ENCODE assay signal across 23 cellular contexts in the genomic region with DNA sequence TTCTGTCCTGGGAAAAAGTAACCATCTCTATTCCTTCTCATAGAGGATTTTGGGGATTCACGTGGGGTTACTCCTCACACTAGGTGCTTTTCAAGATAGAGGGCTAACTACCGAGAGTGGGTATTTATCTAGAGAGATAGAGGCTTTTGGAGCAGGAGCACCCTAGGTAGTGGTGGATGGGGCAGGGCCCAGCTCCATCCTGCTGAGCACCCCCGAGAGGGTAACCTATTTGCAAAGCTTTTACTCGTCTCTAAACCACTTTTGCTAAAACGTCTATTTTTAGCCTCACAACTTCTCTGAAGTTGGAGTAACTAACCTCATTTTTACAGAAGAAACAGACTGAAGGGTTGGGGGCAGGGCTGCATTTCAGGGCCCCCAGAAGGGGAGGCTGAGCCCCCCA. TPM values are rescaled to one million over a fixed set of nuclear protein-coding genes. Genes with fewer than 3 reads are reported as not detected.
A peak's percentile ranks its signal among the peaks of the same experiment; 100 is the strongest.
DNase-seq lines count a peak whose midpoint lies in the region; ATAC-seq and TF ChIP-seq lines count a peak whose summit lies in the region.
"Had no signal": no experiment of that assay in that cellular context is flagged by ENCODE, and none has a peak within 500 bp of the region (broad histone marks: within the 10 kb centered on the region; RNA-seq: fewer than 3 reads in every experiment).

No MANE protein-coding gene starts in this region.

- peak overlapping the region; percentile 67 for H3K4me3 Mint-ChIP-seq in stimulated activated naive CD8-positive, alpha-beta T cell treated with anti-CD3 and anti-CD28 coated beads, Interleukin-15, Interleukin-2, amounts not matched to agents 100 ng/mL and 50 ng/mL, for 24 hours
- H3K4me3 Mint-ChIP-seq in T-cell: peak overlapping the region in 2 of 3 donors; percentile 57 to 63
- peak overlapping the region; percentile 23 for H3K4me3 Mint-ChIP-seq in central memory CD8-positive, alpha-beta T cell
- H3K4me3 Mint-ChIP-seq: activated CD4-positive, alpha-beta T cell treated with anti-CD3 and anti-CD28 coated beads for 36 hours; nephron had no signal

- no peak for DNase-seq in stimulated activated naive CD8-positive, alpha-beta T cell treated with anti-CD3 and anti-CD28 coated beads, Interleukin-15, Interleukin-2, amounts not matched to agents 100 U/mL and 50 U/mL, for 24 hours
- no peak for DNase-seq in T-cell
- DNase-seq in central memory CD8-positive, alpha-beta T cell (ENCODE audit: low spot score in 2 of 2): no peak
- DNase-seq in SK-N-DZ (ENCODE audit: low spot score): no peak
- DNase-seq: activated CD4-positive, alpha-beta T cell treated with anti-CD3 and anti-CD28 coated beads for 36 hours; activated gamma-delta T cell; foreskin keratinocyte; GM23248; left colon; mesendoderm; MG63; NCI-H1436; ovary; PC-9; Right ventricle myocardium superior; spleen; stimulated activated CD4-positive, alpha-beta T cell treated with anti-CD3 and anti-CD28 coated beads, Interleukin-4, amount 100 ng/mL, for 24 hours; stimulated activated naive CD4-positive, alpha-beta T cell treated with Interleukin-2 at 50 U/mL for 16 hours had no signal

- POLR2A ChIA-PET in T-cell (lab: Charles Lee): interaction anchor here in 1 of 2 donors (0.5 to 0.7 kb wide), 3 partner anchors 8 to 16 kb away, joined by 3 to 6 read pairs (median 6); no protein-coding TSS in a partner anchor

- peaks cover 59% of the 10 kb centered on the region for H3K36me3 Mint-ChIP-seq in stimulated activated naive CD8-positive, alpha-beta T cell treated with anti-CD3 and anti-CD28 coated beads, Interleukin-15, Interleukin-2, amounts not matched to agents 100 ng/mL and 50 ng/mL, for 24 hours (ENCODE audit: low read depth)
- peaks cover 41% of the 10 kb centered on the region for H3K36me3 Mint-ChIP-seq in T-cell
- peaks cover 9% of the 10 kb centered on the region for H3K36me3 Mint-ChIP-seq in central memory CD8-positive, alpha-beta T cell (ENCODE audit: insufficient read depth)

- H3K27ac Mint-ChIP-seq in stimulated activated naive CD8-positive, alpha-beta T cell treated with anti-CD3 and anti-CD28 coated beads, Interleukin-15, Interleukin-2, amounts not matched to agents 100 ng/mL and 50 ng/mL, for 24 hours: peak overlapping the region; percentile 76
- peak overlapping the region; percentile 77 to 81 for H3K27ac Mint-ChIP-seq in T-cell
- H3K27ac Mint-ChIP-seq in central memory CD8-positive, alpha-beta T cell (ENCODE audit: low read depth): peak overlapping the region; percentile 46
- H3K27ac Mint-ChIP-seq: nephron had no signal

- CTCF ChIA-PET in T-cell (lab: Charles Lee): interaction anchor here in 1 of 2 donors (0.5 kb wide), 1 partner anchor 497 kb away, joined by 5 read pairs; no protein-coding TSS in a partner anchor

- no peaks in the 10 kb centered on the region for H3K9me3 Mint-ChIP-seq in stimulated activated naive CD8-positive, alpha-beta T cell treated with anti-CD3 and anti-CD28 coated beads, Interleukin-15, Interleukin-2, amounts not matched to agents 100 ng/mL and 50 ng/mL, for 24 hours
- no peaks in the 10 kb centered on the region for H3K9me3 Mint-ChIP-seq in T-cell
- no peaks in the 10 kb centered on the region for H3K9me3 Mint-ChIP-seq in central memory CD8-positive, alpha-beta T cell

- no peak for ATAC-seq in stimulated activated naive CD8-positive, alpha-beta T cell treated with anti-CD3 and anti-CD28 coated beads, Interleukin-15, Interleukin-2, amounts not matched to agents 100 U/mL and 50 U/mL, for 24 hours
- ATAC-seq in T-cell (replicated peaks in 1 of 4): peak; percentile 47 to 68 (median 61)
- ATAC-seq in central memory CD8-positive, alpha-beta T cell (replicated peaks; ENCODE audit: extremely low read depth, poor library complexity, severe bottlenecking): no peak
- no peak for ATAC-seq in HG02588 (IDR thresholded peaks at IDR 0.05; ENCODE audit: unreplicated experiment)
- ATAC-seq in SK-N-SH treated with all-trans-retinoic acid at 6 μM for 48 hours: no peak
- ATAC-seq: activated CD4-positive, alpha-beta T cell treated with anti-CD3 and anti-CD28 coated beads for 36 hours; esophagus mucosa; foreskin keratinocyte; left colon had no signal

- H3K4me1 Mint-ChIP-seq in stimulated activated naive CD8-positive, alpha-beta T cell treated with anti-CD3 and anti-CD28 coated beads, Interleukin-15, Interleukin-2, amounts not matched to agents 100 ng/mL and 50 ng/mL, for 24 hours (ENCODE audit: low read depth): peaks cover 84% of the 10 kb centered on the region
- peaks cover 82 to 84% (median 82%) of the 10 kb centered on the region in 3 donors for H3K4me1 Mint-ChIP-seq in T-cell
- H3K4me1 Mint-ChIP-seq in central memory CD8-positive, alpha-beta T cell: peaks cover 49% of the 10 kb centered on the region
- H3K4me1 Mint-ChIP-seq: nephron had no signal

- no peaks in the 10 kb centered on the region for H3K27me3 Mint-ChIP-seq in stimulated activated naive CD8-positive, alpha-beta T cell treated with anti-CD3 and anti-CD28 coated beads, Interleukin-15, Interleukin-2, amounts not matched to agents 100 ng/mL and 50 ng/mL, for 24 hours
- no peaks in the 10 kb centered on the region for H3K27me3 Mint-ChIP-seq in T-cell
- no peaks in the 10 kb centered on the region for H3K27me3 Mint-ChIP-seq in central memory CD8-positive, alpha-beta T cell
- H3K27me3 Mint-ChIP-seq: activated CD4-positive, alpha-beta T cell treated with anti-CD3 and anti-CD28 coated beads for 36 hours had no signal

TF ChIP-seq in SK-N-SH treated with all-trans-retinoic acid at 6 μM for 48 hours, 23 proteins besides CTCF, POLR2A, EP300 and RAD21:
- TF ChIP-seq, protein P1, sequence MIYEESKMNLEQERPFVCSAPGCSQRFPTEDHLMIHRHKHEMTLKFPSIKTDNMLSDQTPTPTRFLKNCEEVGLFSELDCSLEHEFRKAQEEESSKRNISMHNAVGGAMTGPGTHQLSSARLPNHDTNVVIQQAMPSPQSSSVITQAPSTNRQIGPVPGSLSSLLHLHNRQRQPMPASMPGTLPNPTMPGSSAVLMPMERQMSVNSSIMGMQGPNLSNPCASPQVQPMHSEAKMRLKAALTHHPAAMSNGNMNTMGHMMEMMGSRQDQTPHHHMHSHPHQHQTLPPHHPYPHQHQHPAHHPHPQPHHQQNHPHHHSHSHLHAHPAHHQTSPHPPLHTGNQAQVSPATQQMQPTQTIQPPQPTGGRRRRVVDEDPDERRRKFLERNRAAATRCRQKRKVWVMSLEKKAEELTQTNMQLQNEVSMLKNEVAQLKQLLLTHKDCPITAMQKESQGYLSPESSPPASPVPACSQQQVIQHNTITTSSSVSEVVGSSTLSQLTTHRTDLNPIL (CRISPR knock-in tag; IDR thresholded peaks at IDR 0.05; ENCODE audit: low read depth): no peak

RNA-seq across cellular contexts. Expression of a gene that starts 12.3 kb away (rescaled TPM):
- total RNA-seq in T-cell: 100 to 1,000 TPM; 246 to 313 (median 280) TPM
- 0.46 and 0.52 TPM in 2 replicates for polyA plus RNA-seq in SK-N-DZ (2014; cell fraction: cytosol; rRNA removed)
- polyA plus RNA-seq in SK-N-DZ (2014; cell fraction: nucleus; rRNA removed): 0.39 and 0.45 TPM in 2 replicates

RNA-seq across cellular contexts. Expression of a gene that starts 50.5 kb away (rescaled TPM):
- total RNA-seq in T-cell: 10 to 100 TPM; 11.4 to 14.6 (median 12.5) TPM
- 14.0 and 14.9 TPM in 2 replicates for polyA plus RNA-seq in SK-N-DZ (2014; cell fraction: cytosol; rRNA removed)
- 12.1 and 18.5 TPM in 2 replicates for polyA plus RNA-seq in SK-N-DZ (2014; cell fraction: nucleus; rRNA removed)

Comparison
In these comparisons a context has a peak if more than half of its experiments do, and no peak if none do; other contexts are left out.
1. ATAC-seq: peak in T-cell (4 of 4); none in stimulated activated naive CD8-positive, alpha-beta T cell treated with anti-CD3 and anti-CD28 coated beads, Interleukin-15, Interleukin-2, amounts not matched to agents 100 U/mL and 50 U/mL, for 24 hours (single experiment), central memory CD8-positive, alpha-beta T cell (single experiment), HG02588 (single experiment) and SK-N-SH treated with all-trans-retinoic acid at 6 μM for 48 hours (single experiment).
2. Peak in every context shown above with its lines, with median percentiles within 50 percentile points of each other: H3K27ac Mint-ChIP-seq and H3K4me3 Mint-ChIP-seq.